ENCODE assay signal across 25 cellular contexts in the genomic region with DNA sequence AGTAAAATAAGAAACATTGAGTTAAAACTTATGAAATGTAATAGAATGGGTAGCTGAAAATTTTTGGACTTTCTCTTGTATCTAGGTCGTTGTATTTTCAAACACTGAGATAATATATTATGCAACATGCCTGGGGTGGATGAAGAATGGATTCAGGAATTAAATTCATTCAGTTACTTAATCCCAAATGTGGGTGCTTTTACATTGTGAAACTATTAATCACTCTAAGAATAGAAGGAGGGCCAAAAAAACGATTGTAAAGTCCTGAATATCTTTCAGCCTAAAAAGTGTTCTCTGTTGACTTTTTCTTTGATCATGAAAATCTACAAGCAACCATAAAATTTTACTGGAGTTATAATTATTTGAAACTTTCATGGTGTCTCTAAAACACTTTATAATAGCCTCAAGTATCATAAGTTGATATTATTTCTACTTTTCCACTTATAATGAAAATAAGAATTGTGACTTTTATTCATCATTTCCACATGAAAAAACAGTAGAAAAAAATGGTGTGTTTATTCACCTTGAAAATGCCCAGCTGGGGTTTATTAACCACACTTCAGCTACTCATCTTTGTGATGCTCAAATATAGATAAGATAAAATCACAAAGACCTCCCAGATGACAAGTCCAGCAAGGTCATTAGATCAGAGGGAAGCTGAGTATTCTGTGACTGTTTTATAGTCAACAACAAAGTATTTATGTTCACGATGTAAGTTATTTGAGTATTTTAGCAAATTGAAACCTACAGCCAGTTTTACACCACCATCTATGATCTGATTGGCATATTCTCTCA.
DNase-seq lines count a peak whose midpoint lies in the region; ATAC-seq, FAIRE-seq and TF ChIP-seq lines count a peak whose summit lies in the region.
"Had no signal": no experiment of that assay in that cellular context is flagged by ENCODE, and none has a peak within 500 bp of the region (broad histone marks: within the 10 kb centered on the region; RNA-seq: fewer than 3 reads in every experiment).

No MANE protein-coding gene starts in this region.

- no peaks in the 10 kb centered on the region for H3K27me3 ChIP-seq in pancreas
- H3K27me3 ChIP-seq: esophagus squamous epithelium, left lung, testis had no signal

- H3K4me3 ChIP-seq in pancreas (no peak overlapping the region), coronary artery (no peak overlapping the region)
- H3K4me3 ChIP-seq: esophagus squamous epithelium, K562, left lung, SK-N-MC, testis had no signal

- TF ChIP-seq CTCF in pancreas (IDR thresholded peaks at IDR 0.05) (no peak), coronary artery (IDR thresholded peaks at IDR 0.05) (no peak)

- 29 to 33% methylated on average over 3 of the region's 3 CpGs for WGBS in pancreas, 2 donors

- peak; percentile 17 for FAIRE-seq in pancreas (lab: Jason Lieb, UNC)
- FAIRE-seq: K562 had no signal

- H3K27ac ChIP-seq in pancreas (no peak overlapping the region), coronary artery (no peak overlapping the region)
- H3K27ac ChIP-seq: esophagus squamous epithelium, left lung, SK-N-MC, testis had no signal

- H3K4me1 ChIP-seq in pancreas: no peaks in the 10 kb centered on the region
- H3K4me1 ChIP-seq: left lung, testis had no signal

- no peaks in the 10 kb centered on the region for H3K36me3 ChIP-seq in pancreas
- H3K36me3 ChIP-seq: esophagus squamous epithelium, left lung had no signal

- intact Hi-C loops in pancreas (cut with DNase I): no loop called here

- DNase-seq in EH (ENCODE audit: low read depth) (peak; percentile 63), LHCN-M2 (ENCODE audit: low read depth) (peak; percentile 40), astrocyte of the hippocampus (ENCODE audit: low read depth, low spot score) (peak; percentile 41), pancreas (no peak), coronary artery (ENCODE audit: low spot score) (no peak)
- DNase-seq: activated CD4-positive, alpha-beta memory T cell treated with anti-CD3 and anti-CD28 coated beads, Interleukin-2, amount 10 ng/mL, durations not matched to agents 7 days and 5 days; activated CD4-positive, CD25-positive, alpha-beta regulatory T cell; activated naive CD4-positive, alpha-beta T cell; activated T-cell treated with anti-CD3 and anti-CD28 coated beads, Interleukin-2, amount 50 U/mL, for 24 hours; CD8-positive, alpha-beta memory T cell; cerebellar nuclear complex; DMS79 treated with DMSO at 0.1 percent for 48 hours; effector CD4-positive, alpha-beta T cell; esophagus squamous epithelium; head of caudate nucleus; left lung; NCI-H2029 treated with DMSO at 0.1 percent for 48 hours; stimulated activated CD4-positive, alpha-beta T cell treated with anti-CD3 and anti-CD28 coated beads, Interleukin-1b, Interleukin-23, amount 100 ng/mL, for 48 hours; testis had no signal

- no peak for ATAC-seq in pancreas
- ATAC-seq in HG02759 (IDR thresholded peaks at IDR 0.05; ENCODE audit: unreplicated experiment): no peak
- no peak for ATAC-seq in HG03039 (IDR thresholded peaks at IDR 0.05; ENCODE audit: unreplicated experiment)
- no peak for ATAC-seq in HG02981 (IDR thresholded peaks at IDR 0.05; ENCODE audit: unreplicated experiment)
- ATAC-seq: K562; left lung; stimulated activated memory B cell treated with anti-CD40 and anti-IgM and Interleukin-4, amounts not matched to agents 10 μg/mL and 1 μg/mL and 100 μg/mL, for 72 hours had no signal

- H3K9me3 ChIP-seq in pancreas: no peaks in the 10 kb centered on the region
- H3K9me3 ChIP-seq: esophagus squamous epithelium, left lung, testis had no signal

Comparison
In these comparisons a context has a peak if more than half of its experiments do, and no peak if none do; other contexts are left out.
1. DNase-seq: peak in EH (single experiment), LHCN-M2 (single experiment) and astrocyte of the hippocampus (single experiment); none in pancreas (0 of 6) and coronary artery (single experiment).